10 cellular contexts compared by ENCODE assay signal in genomic region chr1:185375583-185375982, GRCh38. TPM values are rescaled to one million over a fixed set of nuclear protein-coding genes. Genes with fewer than 3 reads are reported as not detected.
A peak's percentile ranks its signal among the peaks of the same experiment; 100 is the strongest.
DNase-seq lines count a peak whose midpoint lies in the region; ATAC-seq and TF ChIP-seq lines count a peak whose summit lies in the region.
"Had no signal": no experiment of that assay in that cellular context is flagged by ENCODE, and none has a peak within 500 bp of the region (broad histone marks: within the 10 kb centered on the region; RNA-seq: fewer than 3 reads in every experiment).

No MANE protein-coding gene starts in this region.

- peak; percentile 70; the same call in 2 of the 3 replicates for ATAC-seq in RWPE2 (ENCODE audit: low read depth)
- ATAC-seq in natural killer cell treated with Interleukin-12 subunit alpha and Interleukin-12 subunit beta and Interleukin-15 and Interleukin-18, amount 100 ng/mL, for 72 hours: peak; percentile 75 to 83
- ATAC-seq in GM19023 (IDR thresholded peaks at IDR 0.05; ENCODE audit: unreplicated experiment): no peak
- ATAC-seq in HG03571 (IDR thresholded peaks at IDR 0.05; ENCODE audit: unreplicated experiment): no peak
- ATAC-seq: activated T-cell treated with anti-CD3 and anti-CD28 coated beads, Interleukin-2, amount 50 U/mL, for 4 hours had no signal

- no peaks in the 10 kb centered on the region for H3K9me3 Mint-ChIP-seq in natural killer cell treated with Interleukin-12 subunit alpha and Interleukin-12 subunit beta and Interleukin-15 and Interleukin-18, amount 100 ng/mL, for 72 hours
- H3K9me3 Mint-ChIP-seq: activated T-cell treated with anti-CD3 and anti-CD28 coated beads, Interleukin-2, amount 50 U/mL, for 4 hours had no signal

- H3K27me3 Mint-ChIP-seq in natural killer cell treated with Interleukin-12 subunit alpha and Interleukin-12 subunit beta and Interleukin-15 and Interleukin-18, amount 100 ng/mL, for 72 hours: no peaks in the 10 kb centered on the region

- H3K4me1 Mint-ChIP-seq in natural killer cell treated with Interleukin-12 subunit alpha and Interleukin-12 subunit beta and Interleukin-15 and Interleukin-18, amount 100 ng/mL, for 72 hours (ENCODE audit: low read depth in 2 of 2): peaks cover 27 to 28% of the 10 kb centered on the region in 2 donors

- H3K4me3 Mint-ChIP-seq in natural killer cell treated with Interleukin-12 subunit alpha and Interleukin-12 subunit beta and Interleukin-15 and Interleukin-18, amount 100 ng/mL, for 72 hours: no peak overlapping the region
- H3K4me3 Mint-ChIP-seq: activated T-cell treated with anti-CD3 and anti-CD28 coated beads, Interleukin-2, amount 50 U/mL, for 4 hours had no signal

- DNase-seq in EH (ENCODE audit: low read depth): peak; percentile 64
- DNase-seq in RWPE2 (ENCODE audit: low spot score): no peak
- peak; percentile 19 for DNase-seq in fibroblast of mammary gland (ENCODE audit: low read depth)
- peak; percentile 75 for DNase-seq in natural killer cell treated with Interleukin-12 subunit alpha and Interleukin-12 subunit beta and Interleukin-15 and Interleukin-18, amount 100 ng/mL, for 72 hours (ENCODE audit: low spot score)
- DNase-seq in NCI-H82 (lab: John Stamatoyannopoulos, UW): no peak
- no peak for DNase-seq in DMS114 treated with DMSO at 0.1 percent for 48 hours (lab: John Stamatoyannopoulos, UW; ENCODE audit: unreplicated experiment)
- DNase-seq: activated T-cell treated with anti-CD3 and anti-CD28 coated beads, Interleukin-2, amount 50 U/mL, for 4 hours; T-helper 9 cell had no signal

- H3K4me1 ChIP-seq in RWPE2 (ENCODE audit: insufficient read depth, poor library complexity, severe bottlenecking): peaks cover 18% of the 10 kb centered on the region

- H3K27ac ChIP-seq in RWPE2 (ENCODE audit: poor library complexity, severe bottlenecking): peak overlapping the region; percentile 54

- no peak overlapping the region for H3K27ac Mint-ChIP-seq in natural killer cell treated with Interleukin-12 subunit alpha and Interleukin-12 subunit beta and Interleukin-15 and Interleukin-18, amount 100 ng/mL, for 72 hours

- no peak for TF ChIP-seq CTCF in RWPE2 (IDR thresholded peaks at IDR 0.05; ENCODE audit: poor library complexity, severe bottlenecking)
- TF ChIP-seq CTCF in fibroblast of mammary gland (conservative IDR thresholded peaks at IDR 0.05; ENCODE audit: control insufficient read depth, insufficient read depth, low read depth, low read length): no peak

- no peaks in the 10 kb centered on the region for H3K9me3 ChIP-seq in RWPE2 (ENCODE audit: severe bottlenecking)

- H3K4me3 ChIP-seq in RWPE2 (ENCODE audit: severe bottlenecking): no peak overlapping the region
- no peak overlapping the region for H3K4me3 ChIP-seq in fibroblast of mammary gland (ENCODE audit: control insufficient read depth, low read depth, low read length)

- H3K36me3 Mint-ChIP-seq in natural killer cell treated with Interleukin-12 subunit alpha and Interleukin-12 subunit beta and Interleukin-15 and Interleukin-18, amount 100 ng/mL, for 72 hours: no peaks in the 10 kb centered on the region

- H3K36me3 ChIP-seq in RWPE2 (ENCODE audit: low read depth): no peaks in the 10 kb centered on the region

- no peaks in the 10 kb centered on the region for H3K27me3 ChIP-seq in RWPE2 (ENCODE audit: insufficient read depth, poor library complexity, severe bottlenecking)

RNA-seq across cellular contexts. Expression of gene IVNS1ABP, which starts 58.5 kb away (rescaled TPM):
- total RNA-seq in natural killer cell treated with Interleukin-12 subunit alpha and Interleukin-12 subunit beta and Interleukin-15 and Interleukin-18, amount 100 ng/mL, for 72 hours: 100 to 1,000 TPM; 744 to 950 TPM

Comparison
In these comparisons a context has a peak if more than half of its experiments do, and no peak if none do; other contexts are left out.
1. DNase-seq: peak in EH (single experiment), fibroblast of mammary gland (single experiment) and natural killer cell treated with Interleukin-12 subunit alpha and Interleukin-12 subunit beta and Interleukin-15 and Interleukin-18, amount 100 ng/mL, for 72 hours (single experiment); none in RWPE2 (single experiment), NCI-H82 (single experiment) and DMS114 treated with DMSO at 0.1 percent for 48 hours (single experiment).
2. ATAC-seq: peak in RWPE2 (single experiment) and natural killer cell treated with Interleukin-12 subunit alpha and Interleukin-12 subunit beta and Interleukin-15 and Interleukin-18, amount 100 ng/mL, for 72 hours (2 of 2); none in GM19023 (single experiment) and HG03571 (single experiment).